In genomic region chr20:50645253-50646068, GRCh38 we compare ENCODE assay signal across 10 cellular contexts. TPM values are rescaled to one million over a fixed set of nuclear protein-coding genes. Genes with fewer than 3 reads are reported as not detected.
DNase-seq lines count a peak whose midpoint lies in the region; ATAC-seq, FAIRE-seq and TF ChIP-seq lines count a peak whose summit lies in the region.
"Had no signal": no experiment of that assay in that cellular context is flagged by ENCODE, and none has a peak within 500 bp of the region (broad histone marks: within the 10 kb centered on the region; RNA-seq: fewer than 3 reads in every experiment).

No MANE protein-coding gene starts in this region.

- POLR2A ChIA-PET in A549 (lab: Yijun Ruan, JAX): interaction anchor here (0.5 to 1.0 kb wide), 5 partner anchors 10 to 116 kb away, joined by 3 to 5 read pairs (median 3); no protein-coding TSS in a partner anchor

- CTCF ChIA-PET in A549 (lab: Yijun Ruan, JAX): interaction anchor here (1.1 to 14.0 kb wide), 6 partner anchors 9 to 143 kb away, joined by 3 to 172 read pairs (median 6); no protein-coding TSS in a partner anchor

- FAIRE-seq in A549 (lab: Jason Lieb, UNC): no peak

- no peak overlapping the region for H3K4me3 ChIP-seq in A549
- no peak overlapping the region for H3K4me3 ChIP-seq in MG63
- H3K4me3 ChIP-seq in coronary artery: peak overlapping the region; percentile 15
- H3K4me3 ChIP-seq in lower lobe of right lung: no peak overlapping the region

- H3K4me1 ChIP-seq in A549 (peaks cover 42% of the 10 kb centered on the region), lower lobe of right lung (peaks cover 17% of the 10 kb centered on the region)

- H3K27ac ChIP-seq in A549 (peak overlapping the region; percentile 91 to 95), coronary artery (peak overlapping the region; percentile 33 to 66), lower lobe of right lung (peak overlapping the region; percentile 61)

- TF ChIP-seq CTCF in A549 (IDR thresholded peaks at IDR 0.05) (no peak; the same call in 1 of the 3 replicates), coronary artery (IDR thresholded peaks at IDR 0.05) (no peak), lower lobe of right lung (IDR thresholded peaks at IDR 0.05) (no peak)

- peak; percentile 62 to 85; a peak in 3 of 5 replicates for TF ChIP-seq EP300 in A549 (IDR thresholded peaks at IDR 0.05)

- WGBS in A549 (ENCODE audit: missing lambda C conversion rate): 12% methylated on average over 23 of the region's 23 CpGs

- intact Hi-C loops in lower lobe of right lung (cut with DNase I): no loop called here

- H3K4me2 ChIP-seq in A549: peak overlapping the region; percentile 66

- no peak for TF ChIP-seq POLR2A in A549 (IDR thresholded peaks at IDR 0.05; ENCODE audit: low read length)

- peak; percentile 2 to 44; a peak in 2 of 5 replicates for TF ChIP-seq RAD21 in A549 (conservative IDR thresholded peaks at IDR 0.05 in 1 of 2, IDR thresholded peaks at IDR 0.05 in 1 of 2)

- H3K27me3 ChIP-seq in MG63: no peaks in the 10 kb centered on the region; the same call in 1 of the 2 replicates
- no peaks in the 10 kb centered on the region for H3K27me3 ChIP-seq in lower lobe of right lung (ENCODE audit: low read depth)

- ATAC-seq in A549 (peak; percentile 95 to 99), lower lobe of right lung (peak; percentile 87 to 97), GM19324 (IDR thresholded peaks at IDR 0.05; ENCODE audit: low FRiP score, unreplicated experiment) (no peak), HG02763 (IDR thresholded peaks at IDR 0.05; ENCODE audit: unreplicated experiment) (no peak)

- DNase-seq in A549 (ENCODE audit: low read depth in 1 of 2, low spot score in 1 of 2): peak; percentile 99
- peak; percentile 98 for DNase-seq in MG63
- DNase-seq in coronary artery (ENCODE audit: low spot score): no peak
- DNase-seq in lower lobe of right lung: peak; percentile 59
- DNase-seq in stimulated activated CD8-positive, alpha-beta memory T cell treated with anti-CD3 and anti-CD28 coated beads, Interleukin-4, amount 100 ng/mL, for 48 hours: no peak
- DNase-seq in NCI-H1694 (lab: John Stamatoyannopoulos, UW): no peak
- DNase-seq: DND-41 had no signal

- H3K9me3 ChIP-seq in A549 (peaks cover 10% of the 10 kb centered on the region), MG63 (peaks cover 8% of the 10 kb centered on the region), lower lobe of right lung (no peaks in the 10 kb centered on the region)

- no peaks in the 10 kb centered on the region for H3K36me3 ChIP-seq in MG63
- H3K36me3 ChIP-seq in lower lobe of right lung: no peaks in the 10 kb centered on the region

TF ChIP-seq in A549, 52 proteins besides CTCF, POLR2A, EP300 and RAD21 (continues in another document):
- TF ChIP-seq ZNF302 (CRISPR knock-in tag; IDR thresholded peaks at IDR 0.05) (0 out of 2 replicates have a peak, but pooled peaks have one; percentile 38), ZFP36 (IDR thresholded peaks at IDR 0.05; ENCODE audit: borderline replicate concordance, partially characterized antibody) (no peak), CBX8 (IDR thresholded peaks at IDR 0.05) (no peak), EHF (CRISPR knock-in tag; IDR thresholded peaks at IDR 0.05) (0 out of 2 replicates have a peak, but pooled peaks have one; percentile 60), HOXB5 (CRISPR knock-in tag; IDR thresholded peaks at IDR 0.05) (0 out of 2 replicates have a peak, but pooled peaks have one; percentile 13), HOXB13 (CRISPR knock-in tag; IDR thresholded peaks at IDR 0.05; ENCODE audit: low read depth) (peak; percentile 58), EHMT2 (IDR thresholded peaks at IDR 0.05; ENCODE audit: low read depth) (no peak), SREBF2 (IDR thresholded peaks at IDR 0.05) (no peak), NR3C1 (IDR thresholded peaks at IDR 0.05) (no peak), TFCP2L1 (CRISPR knock-in tag; IDR thresholded peaks at IDR 0.05) (no peak), ELK1 (IDR thresholded peaks at IDR 0.05; ENCODE audit: low read depth, low read length) (no peak), MYC (IDR thresholded peaks at IDR 0.05; ENCODE audit: borderline replicate concordance, low read length) (peak; percentile 76; the same call in 1 of the 2 replicates), CBX2 (IDR thresholded peaks at IDR 0.05; ENCODE audit: borderline replicate concordance, low read depth) (no peak), NFE2L2 (conservative IDR thresholded peaks at IDR 0.05; ENCODE audit: low read length) (no peak), RFX5 (IDR thresholded peaks at IDR 0.05) (no peak), HMGXB4 (CRISPR knock-in tag; IDR thresholded peaks at IDR 0.05; ENCODE audit: borderline replicate concordance) (no peak), RARB (CRISPR knock-in tag; IDR thresholded peaks at IDR 0.05) (peak; percentile 65; the same call in 1 of the 2 replicates), CHD2 (IDR thresholded peaks at IDR 0.05; ENCODE audit: low read length, partially characterized antibody) (no peak), KDM1A (IDR thresholded peaks at IDR 0.05; ENCODE audit: low read depth) (no peak), HOXA7 (CRISPR knock-in tag; IDR thresholded peaks at IDR 0.05) (no peak), PHF8 (IDR thresholded peaks at IDR 0.05; ENCODE audit: borderline replicate concordance, low read depth) (no peak), ATOH8 (CRISPR knock-in tag; IDR thresholded peaks at IDR 0.05; ENCODE audit: low read depth) (no peak), FOSL2 (IDR thresholded peaks at IDR 0.05) (peak; percentile 74), FOSL2 (CRISPR knock-in tag; IDR thresholded peaks at IDR 0.05) (peak; percentile 95), BHLHE40 (IDR thresholded peaks at IDR 0.05; ENCODE audit: low read depth, low read length) (peak; percentile 87), E2F6 (IDR thresholded peaks at IDR 0.05; ENCODE audit: borderline replicate concordance, low read depth) (peak; percentile 66; the same call in 1 of the 2 replicates), MAZ (IDR thresholded peaks at IDR 0.05; ENCODE audit: borderline replicate concordance, low read depth, low read length) (no peak), TP53 (CRISPR knock-in tag; IDR thresholded peaks at IDR 0.05) (peak; percentile 78; the same call in 1 of the 2 replicates), JUNB (IDR thresholded peaks at IDR 0.05) (peak; percentile 85)

RNA-seq across cellular contexts. Expression of gene RIPOR3, which starts 45.9 kb away (rescaled TPM):
- polyA plus RNA-seq in A549 (2011; rRNA removed) (0.03 TPM in 1 of 2 replicates, not detected in the other), A549 (2017; fragmentation: RNase III; extraction: RNeasy Plus Mini Kit Qiagen cat#74134 plus additional on column Dnase treatment) (0.05 to 0.06 TPM in 2 of 3 replicates, not detected in the other)
- polyA plus RNA-seq in A549 (2012; cell fraction: cytosol; rRNA removed): 0.03 and 0.07 TPM in 2 replicates
- 0.09 and 0.19 TPM in 2 replicates for polyA plus RNA-seq in A549 (2012; cell fraction: nucleus; rRNA removed)
- 0.05 TPM in 1 of 2 replicates, not detected in the other for polyA minus RNA-seq in A549 (2011; rRNA and poly(A)+ RNA removed)
- 0.07 TPM in 1 of 2 replicates, not detected in the other for total RNA-seq in MG63 (2014; rRNA removed; shearing (Covaris generic); ENCODE audit: low replicate concordance)
- 11.0 TPM for total RNA-seq in lower lobe of right lung
- total RNA-seq: activated CD8-positive, alpha-beta memory T cell treated with anti-CD3 and anti-CD28 coated beads for 36 hours had no signal

Comparison
In these comparisons a context has a peak if more than half of its experiments do, and no peak if none do; other contexts are left out.
1. ATAC-seq: peak in A549 (2 of 2) and lower lobe of right lung (2 of 2); none in GM19324 (single experiment) and HG02763 (single experiment).
2. DNase-seq: peak in A549 (2 of 2), MG63 (single experiment) and lower lobe of right lung (single experiment); none in coronary artery (single experiment), stimulated activated CD8-positive, alpha-beta memory T cell treated with anti-CD3 and anti-CD28 coated beads, Interleukin-4, amount 100 ng/mL, for 48 hours (single experiment) and NCI-H1694 (single experiment).
3. RNA of gene RIPOR3, which starts 45.9 kb away (total RNA-seq): 11.0 TPM in lower lobe of right lung (single experiment); 0.07 TPM in MG63; every median in the first group is over 10 times any median in the second.
4. Peak in every context shown above with its lines, with median percentiles within 50 percentile points of each other: H3K27ac ChIP-seq.